ENCODE assay signal across 17 cellular contexts in the genomic region with DNA sequence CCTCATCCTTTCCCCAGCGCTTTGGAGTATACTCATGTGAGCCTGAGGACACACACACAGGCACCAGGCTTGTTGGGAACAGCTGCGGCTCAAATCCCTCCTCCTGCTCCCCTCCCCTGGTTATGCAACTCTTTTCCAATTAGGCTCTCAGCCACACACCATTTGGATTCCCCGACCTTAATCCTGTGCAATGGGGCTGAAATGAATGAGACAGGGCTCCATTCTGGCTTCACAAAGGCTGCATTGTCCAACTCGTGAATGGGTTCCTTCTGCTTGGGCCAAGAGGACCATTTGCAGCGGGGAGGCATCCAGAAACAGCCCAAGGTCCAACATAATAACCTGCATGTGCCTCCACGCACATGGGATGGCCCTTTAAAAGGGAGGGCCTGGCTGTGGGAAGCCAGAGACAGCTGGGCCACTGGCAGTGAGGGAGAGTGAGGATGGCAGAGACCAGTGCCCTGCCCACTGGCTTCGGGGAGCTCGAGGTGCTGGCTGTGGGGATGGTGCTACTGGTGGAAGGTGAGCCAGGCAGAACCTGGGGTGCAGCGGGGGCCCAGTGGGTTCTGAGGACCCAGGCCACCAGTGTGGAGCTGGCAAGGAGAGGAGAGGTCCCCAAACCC. TPM values are rescaled to one million over a fixed set of nuclear protein-coding genes. Genes with fewer than 3 reads are reported as not detected.
DNase-seq lines count a peak whose midpoint lies in the region; ATAC-seq, FAIRE-seq and TF ChIP-seq lines count a peak whose summit lies in the region.
"Had no signal": no experiment of that assay in that cellular context is flagged by ENCODE, and none has a peak within 500 bp of the region (broad histone marks: within the 10 kb centered on the region; RNA-seq: fewer than 3 reads in every experiment).

RGR (plus strand) TSS at position 403 of the 620 bp plus-strand sequence; CDS start at position 441, 38 bp downstream.

- H3K4me2 ChIP-seq in neural progenitor cell (peak within 1 kb of the TSS; percentile 50), PC-3 (ENCODE audit: low read length) (no peak within 1 kb of the TSS)

- H3K79me2 ChIP-seq in neural progenitor cell (ENCODE audit: low read depth) (no peaks in the 10 kb centered on the region), PC-3 (ENCODE audit: low read length) (no peaks in the 10 kb centered on the region)

- peak within 1 kb of the TSS; percentile 8 for H3K4me3 ChIP-seq in neural progenitor cell
- no peak within 1 kb of the TSS for H3K4me3 ChIP-seq in PC-3 (ENCODE audit: low read length)
- H3K4me3 ChIP-seq: SJSA1, skin epidermis had no signal

- H3K4me1 Mint-ChIP-seq in neural progenitor cell: peaks cover 16% of the 10 kb centered on the region
- no peaks in the 10 kb centered on the region for H3K4me1 Mint-ChIP-seq in T-helper 17 cell
- no peaks in the 10 kb centered on the region for H3K4me1 Mint-ChIP-seq in WTC11
- H3K4me1 Mint-ChIP-seq: B cell had no signal

- CTCF ChIA-PET in WTC11 (lab: Charles Lee) (interaction anchor here (0.6 to 2.6 kb wide), 3 partner anchors 7 to 108 kb away, joined by 3 to 14 read pairs (median 3); no protein-coding TSS in a partner anchor), PC-3 (lab: Charles Lee) (no interaction called here)

- TF ChIP-seq CTCF in D721Med (IDR thresholded peaks at IDR 0.05; ENCODE audit: insufficient read depth, missing control alignments): no peak
- no peak for TF ChIP-seq CTCF in neural progenitor cell (IDR thresholded peaks at IDR 0.05)
- no peak for TF ChIP-seq CTCF in WTC11 (IDR thresholded peaks at IDR 0.05)
- TF ChIP-seq CTCF in PC-3 (conservative IDR thresholded peaks at IDR 0.05; ENCODE audit: low read depth, low read length): no peak

- H2AFZ ChIP-seq in neural progenitor cell (replicated peaks) (no peak within 1 kb of the TSS), PC-3 (ENCODE audit: low read length) (no peak within 1 kb of the TSS)

- DNase-seq in D721Med (ENCODE audit: insufficient read length, low spot score) (peak; percentile 71), NCI-H69 (lab: John Stamatoyannopoulos, UW) (peak; percentile 58), foreskin melanocyte (peak; percentile 99), neural progenitor cell (ENCODE audit: low spot score) (peak; percentile 94), T-helper 17 cell (no peak), NCI-H1105 treated with DMSO at 0.1 percent for 48 hours (lab: John Stamatoyannopoulos, UW) (no peak), WTC11 (ENCODE audit: low spot score) (no peak), PC-3 (no peak)
- DNase-seq: activated CD4-positive, alpha-beta T cell treated with anti-CD3 and anti-CD28 coated beads for 48 hours; foreskin fibroblast; GDM1; NCI-H2081 had no signal

- H3K9me3 ChIP-seq in neural progenitor cell (ENCODE audit: low read depth) (no peaks in the 10 kb centered on the region), T-helper 17 cell (ENCODE audit: control insufficient read depth, low read length, poor library complexity, severe bottlenecking) (no peaks in the 10 kb centered on the region), PC-3 (ENCODE audit: low read length) (no peaks in the 10 kb centered on the region)
- H3K9me3 ChIP-seq: SJSA1 had no signal

- H3K4me3 Mint-ChIP-seq in neural progenitor cell (peak within 1 kb of the TSS; percentile 38), T-helper 17 cell (no peak within 1 kb of the TSS), WTC11 (no peak within 1 kb of the TSS)
- H3K4me3 Mint-ChIP-seq: B cell had no signal

- no TSS peak for BruUV-seq in PC-3 (replicated peaks; lab: Mats Ljungman, UMichigan)

- H3K27me3 Mint-ChIP-seq in neural progenitor cell (ENCODE audit: insufficient read depth, low read depth): peaks cover 6% of the 10 kb centered on the region
- H3K27me3 Mint-ChIP-seq in T-helper 17 cell: peaks cover 33% of the 10 kb centered on the region
- H3K27me3 Mint-ChIP-seq in WTC11 (ENCODE audit: low read depth): peaks cover 6% of the 10 kb centered on the region

- no peaks in the 10 kb centered on the region for H3K36me3 Mint-ChIP-seq in neural progenitor cell
- H3K36me3 Mint-ChIP-seq in T-helper 17 cell (ENCODE audit: low read depth): no peaks in the 10 kb centered on the region
- no peaks in the 10 kb centered on the region for H3K36me3 Mint-ChIP-seq in WTC11

- intact Hi-C loops in PC-3 (cut with micrococcal nuclease): no loop called here

- no peaks in the 10 kb centered on the region for H3K36me3 ChIP-seq in neural progenitor cell
- H3K36me3 ChIP-seq in PC-3 (ENCODE audit: low read depth, low read length): no peaks in the 10 kb centered on the region
- H3K36me3 ChIP-seq: SJSA1 had no signal

- ATAC-seq in T-helper 17 cell (no peak), WTC11 (no peak; the same call in 1 of the 2 replicates), PC-3 (no peak)
- ATAC-seq: left lobe of liver had no signal

- H3K27ac ChIP-seq in neural progenitor cell (peak within 1 kb of the TSS; percentile 64), PC-3 (ENCODE audit: low read length) (no peak within 1 kb of the TSS)
- H3K27ac ChIP-seq: SJSA1 had no signal

- H3K4me1 ChIP-seq in neural progenitor cell (peaks cover 37% of the 10 kb centered on the region), PC-3 (ENCODE audit: insufficient read depth, low read length) (no peaks in the 10 kb centered on the region)
- H3K4me1 ChIP-seq: SJSA1 had no signal

- H3K9ac ChIP-seq in neural progenitor cell: no peak within 1 kb of the TSS
- no peak within 1 kb of the TSS for H3K9ac ChIP-seq in PC-3 (ENCODE audit: low read length)

- no peaks in the 10 kb centered on the region for H4K20me1 ChIP-seq in neural progenitor cell (ENCODE audit: low read depth)
- no peaks in the 10 kb centered on the region for H4K20me1 ChIP-seq in PC-3 (ENCODE audit: low read length)

- FAIRE-seq in D721Med (lab: Jason Lieb, UNC): no peak

- H3K27ac Mint-ChIP-seq in neural progenitor cell (peak within 1 kb of the TSS; percentile 50), T-helper 17 cell (no peak within 1 kb of the TSS), WTC11 (no peak within 1 kb of the TSS)
- H3K27ac Mint-ChIP-seq: B cell had no signal

- POLR2A ChIA-PET in WTC11 (lab: Charles Lee) (no interaction called here), PC-3 (lab: Charles Lee; ENCODE audit: unreplicated experiment) (no interaction called here)

- H3K27me3 ChIP-seq in neural progenitor cell: peaks cover 5% of the 10 kb centered on the region
- H3K27me3 ChIP-seq in PC-3 (ENCODE audit: low read length): peaks cover 22% of the 10 kb centered on the region

- H3K9me3 Mint-ChIP-seq in neural progenitor cell (no peaks in the 10 kb centered on the region), WTC11 (no peaks in the 10 kb centered on the region)

- peaks cover 30% of the 10 kb centered on the region for H3F3A ChIP-seq in neural progenitor cell (ENCODE audit: low read depth)
- H3F3A ChIP-seq in PC-3 (ENCODE audit: low read length, unreplicated experiment): no peaks in the 10 kb centered on the region

- no peaks in the 10 kb centered on the region for H3K9me2 ChIP-seq in PC-3 (replicated peaks; ENCODE audit: low read length)

TF ChIP-seq in WTC11, 78 proteins besides CTCF, POLR2A, EP300 and RAD21:
- TF ChIP-seq ZNF121 (CRISPR knock-in tag; IDR thresholded peaks at IDR 0.05) (no peak), OVOL2 (CRISPR knock-in tag; IDR thresholded peaks at IDR 0.05; ENCODE audit: borderline replicate concordance) (no peak), ESRRA (CRISPR knock-in tag; IDR thresholded peaks at IDR 0.05; ENCODE audit: borderline replicate concordance) (no peak), NR3C1 (CRISPR knock-in tag; conservative IDR thresholded peaks at IDR 0.05; ENCODE audit: low read depth) (no peak), ZSCAN18 (CRISPR knock-in tag; IDR thresholded peaks at IDR 0.05) (no peak), ATF6 (CRISPR knock-in tag; IDR thresholded peaks at IDR 0.05) (no peak), ZNF219 (CRISPR knock-in tag; IDR thresholded peaks at IDR 0.05; ENCODE audit: borderline replicate concordance) (no peak)

RNA-seq across cellular contexts. Expression of gene RGR, which starts in this region (rescaled TPM):
- total RNA-seq in neural progenitor cell (ENCODE audit: low replicate concordance) (0.71 and 1.9 TPM in 2 replicates), T-helper 17 cell (not detected), WTC11 (2021) (not detected in 3 replicates), PC-3 (2014; rRNA removed) (not detected in 2 replicates)
- total RNA-seq: B cell, chondrocyte, left lobe of liver, SJSA1 had no signal

Comparison
In these comparisons a context has a peak if more than half of its experiments do, and no peak if none do; other contexts are left out.
1. DNase-seq: peak in D721Med (single experiment), NCI-H69 (single experiment), foreskin melanocyte (single experiment) and neural progenitor cell (single experiment); none in T-helper 17 cell (0 of 3), NCI-H1105 treated with DMSO at 0.1 percent for 48 hours (single experiment), WTC11 (single experiment) and PC-3 (single experiment).